11 cellular contexts compared by ENCODE assay signal in the genomic region with DNA sequence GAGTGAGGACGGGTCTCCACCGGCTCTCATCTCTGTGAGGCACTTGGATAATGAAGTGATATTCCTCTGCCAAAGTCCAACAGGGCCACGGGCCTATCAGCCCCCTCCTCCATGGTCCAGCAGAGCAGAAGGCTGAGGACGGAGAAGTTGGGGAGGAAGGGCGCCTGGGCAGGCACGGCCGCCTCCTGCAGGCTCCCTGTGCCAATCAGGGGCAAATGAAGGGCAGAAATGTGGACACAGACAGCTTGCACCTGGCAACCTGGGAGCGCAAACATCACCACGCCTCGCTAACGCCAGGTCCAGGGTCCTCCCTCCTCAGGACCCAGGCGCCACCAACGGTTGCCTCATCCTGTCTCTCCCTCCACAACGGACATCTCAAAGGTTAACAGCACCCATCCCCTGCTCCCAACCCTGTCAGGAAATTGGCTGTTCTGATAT. TPM values are rescaled to one million over a fixed set of nuclear protein-coding genes. Genes with fewer than 3 reads are reported as not detected.
DNase-seq lines count a peak whose midpoint lies in the region; ATAC-seq, FAIRE-seq and TF ChIP-seq lines count a peak whose summit lies in the region.
"Had no signal": no experiment of that assay in that cellular context is flagged by ENCODE, and none has a peak within 500 bp of the region (broad histone marks: within the 10 kb centered on the region; RNA-seq: fewer than 3 reads in every experiment).

No MANE protein-coding gene starts in this region.

- no peak overlapping the region for H2AFZ ChIP-seq in HepG2 (ENCODE audit: low read length)

- H3K27me3 ChIP-seq in HepG2 (ENCODE audit: control insufficient read depth in 1 of 2, insufficient read depth in 2 of 2, low read length in 2 of 2) (no peaks in the 10 kb centered on the region), tibial artery (no peaks in the 10 kb centered on the region)
- H3K27me3 ChIP-seq in effector memory CD4-positive, alpha-beta T cell (replicated peaks; ENCODE audit: control insufficient read depth, insufficient read depth, low read length, poor library complexity, severe bottlenecking) = no peaks in the 10 kb centered on the region

- peak; percentile 60 for ATAC-seq in HepG2

- no peak overlapping the region for H3K4me3 Mint-ChIP-seq in activated naive CD8-positive, alpha-beta T cell
- H3K4me3 Mint-ChIP-seq in activated naive CD8-positive, alpha-beta T cell treated with anti-CD3 and anti-CD28 coated beads for 36 hours = no peak overlapping the region

- H3K27ac ChIP-seq in HepG2 (ENCODE audit: extremely low read length, insufficient read depth, low read length) = peak overlapping the region; percentile 89
- peak overlapping the region; percentile 88 to 99 for H3K27ac ChIP-seq in tibial artery
- H3K27ac ChIP-seq in effector memory CD4-positive, alpha-beta T cell (ENCODE audit: insufficient read depth, low read length, poor library complexity, severe bottlenecking) = no peak overlapping the region

- TF ChIP-seq RAD21 in HepG2 (CRISPR knock-in tag; IDR thresholded peaks at IDR 0.05) = peak; percentile 64

- POLR2A ChIA-PET in HepG2 (lab: Yijun Ruan, JAX) = interaction anchor here (2.0 to 2.1 kb wide), 2 partner anchors 20 to 24 kb away, joined by 5 read pairs; no protein-coding TSS in a partner anchor

- peak overlapping the region; percentile 30; the same call in 1 of the 2 replicates for H3K9ac ChIP-seq in HepG2 (ENCODE audit: insufficient read depth, low read depth, low read length)

- TF ChIP-seq EP300 in HepG2 (IDR thresholded peaks at IDR 0.05; ENCODE audit: low read depth in 2 of 2, low read length in 2 of 2) (peak; percentile 75 to 90; a peak in 2 of 4 replicates), HepG2 (CRISPR knock-in tag; IDR thresholded peaks at IDR 0.05; ENCODE audit: borderline replicate concordance) (peak; percentile 63)

- H3K9me3 Mint-ChIP-seq in activated naive CD8-positive, alpha-beta T cell (ENCODE audit: low read depth) = no peaks in the 10 kb centered on the region
- H3K9me3 Mint-ChIP-seq in activated naive CD8-positive, alpha-beta T cell treated with anti-CD3 and anti-CD28 coated beads for 36 hours = no peaks in the 10 kb centered on the region

- intact Hi-C loops in HepG2 (cut with micrococcal nuclease; ENCODE audit: unreplicated experiment) = no loop called here
- intact Hi-C loops in tibial artery (cut with DNase I; ENCODE audit: low total_unique reads) = no loop called here

- H3K36me3 Mint-ChIP-seq in activated naive CD8-positive, alpha-beta T cell = peaks cover 10% of the 10 kb centered on the region
- H3K36me3 Mint-ChIP-seq in activated naive CD8-positive, alpha-beta T cell treated with anti-CD3 and anti-CD28 coated beads for 36 hours = peaks cover 23% of the 10 kb centered on the region

- TF ChIP-seq POLR2A in HepG2 (IDR thresholded peaks at IDR 0.05; ENCODE audit: insufficient read depth in 1 of 2, low read depth in 2 of 2, low read length in 2 of 2) = no peak
- no peak for TF ChIP-seq POLR2A in erythroblast (IDR thresholded peaks at IDR 0.05; ENCODE audit: low read length)

- peaks cover 15% of the 10 kb centered on the region for H4K20me1 ChIP-seq in HepG2 (ENCODE audit: insufficient read depth, low read length)

- peak; percentile 89 for FAIRE-seq in HepG2 (lab: Jason Lieb, UNC)

- peaks cover 4 to 34% of the 10 kb centered on the region in 2 experiments for H3K36me3 ChIP-seq in HepG2 (replicated peaks in 1 of 2; ENCODE audit: control insufficient read depth in 1 of 2, insufficient read depth in 2 of 2, low read length in 2 of 2)
- H3K36me3 ChIP-seq in tibial artery = peaks cover 2 to 7% (median 4%) of the 10 kb centered on the region in 3 donors
- H3K36me3 ChIP-seq in effector memory CD4-positive, alpha-beta T cell (ENCODE audit: control insufficient read depth, insufficient read depth, low read length) = peaks cover 6% of the 10 kb centered on the region

- H3K4me1 ChIP-seq in HepG2 (ENCODE audit: insufficient read depth, low read length) (peaks cover 76% of the 10 kb centered on the region), tibial artery (peaks cover 0 to 100% (median 97%) of the 10 kb centered on the region in 4 donors)
- peaks cover 82% of the 10 kb centered on the region for H3K4me1 ChIP-seq in effector memory CD4-positive, alpha-beta T cell (ENCODE audit: control insufficient read depth, insufficient read depth, low read length, poor library complexity, severe bottlenecking)

- no TSS peak for BruUV-seq in HepG2 (replicated peaks; lab: Mats Ljungman, UMichigan)

- H3K27ac Mint-ChIP-seq in activated naive CD8-positive, alpha-beta T cell = peak overlapping the region; percentile 5
- no peak overlapping the region for H3K27ac Mint-ChIP-seq in activated naive CD8-positive, alpha-beta T cell treated with anti-CD3 and anti-CD28 coated beads for 36 hours

- H3K4me1 Mint-ChIP-seq in activated naive CD8-positive, alpha-beta T cell (ENCODE audit: low read depth) = peaks cover 79% of the 10 kb centered on the region
- H3K4me1 Mint-ChIP-seq in activated naive CD8-positive, alpha-beta T cell treated with anti-CD3 and anti-CD28 coated beads for 36 hours = peaks cover 73% of the 10 kb centered on the region

- peak overlapping the region; percentile 52 for H3K4me2 ChIP-seq in HepG2 (ENCODE audit: low read depth, low read length)

- in situ Hi-C loops in HepG2 (cut with HindIII; ENCODE audit: extremely low pct_ligation_motif_present, low pct_unique_long_range_greater_than_20kb) = no loop called here

- H3K9me3 ChIP-seq in HepG2 (ENCODE audit: low read length) (no peaks in the 10 kb centered on the region), tibial artery (no peaks in the 10 kb centered on the region)
- no peaks in the 10 kb centered on the region for H3K9me3 ChIP-seq in effector memory CD4-positive, alpha-beta T cell (ENCODE audit: control insufficient read depth, low read length)

- H3K27me3 Mint-ChIP-seq in activated naive CD8-positive, alpha-beta T cell = no peaks in the 10 kb centered on the region
- no peaks in the 10 kb centered on the region for H3K27me3 Mint-ChIP-seq in activated naive CD8-positive, alpha-beta T cell treated with anti-CD3 and anti-CD28 coated beads for 36 hours

- CTCF ChIA-PET in HepG2 (lab: Yijun Ruan, JAX; ENCODE audit: low intra/inter-chr PET ratio, low total read pairs) = no interaction called here

- 16% methylated on average over 2 of the region's 14 CpGs for WGBS in HepG2 (ENCODE audit: low lambda C conversion rate)

- H3K79me2 ChIP-seq in HepG2 (ENCODE audit: insufficient read depth, low read length) = peaks cover 84% of the 10 kb centered on the region

- H3K4me3 ChIP-seq in HepG2 (replicated peaks in 1 of 3; ENCODE audit: insufficient read depth in 1 of 3, low read depth in 2 of 3, low read length in 3 of 3) = peak overlapping the region in 1 of 3 experiments; percentile 19; a peak in 1 of 6 replicates
- H3K4me3 ChIP-seq in tibial artery = no peak overlapping the region
- no peak overlapping the region for H3K4me3 ChIP-seq in effector memory CD4-positive, alpha-beta T cell (ENCODE audit: insufficient read depth, low read depth, low read length, poor library complexity, severe bottlenecking)

- TF ChIP-seq CTCF in HepG2 (CRISPR knock-in tag; IDR thresholded peaks at IDR 0.05) = peak; percentile 48; the same call in 1 of the 2 replicates
- TF ChIP-seq CTCF in tibial artery (IDR thresholded peaks at IDR 0.05) = no peak

- DNase-seq in activated naive CD8-positive, alpha-beta T cell treated with anti-CD3 and anti-CD28 coated beads for 36 hours = no peak
- DNase-seq in RPMI8226 (peak; percentile 30), HepG2 (ENCODE audit: low spot score) (peak; percentile 89), tibial artery (no peak), erythroblast (lab: John Stamatoyannopoulos, UW) (no peak), kidney glomerular epithelial cell (lab: John Stamatoyannopoulos, UW) (no peak)
- no peak for DNase-seq in effector memory CD4-positive, alpha-beta T cell
- DNase-seq: activated naive CD4-positive, alpha-beta T cell treated with Interleukin-2 at 50 U/mL for 16 hours; NCI-H2171 treated with DMSO at 0.1 percent for 48 hours; T-helper 9 cell had no signal

TF ChIP-seq in HepG2, 621 proteins besides CTCF, POLR2A, EP300 and RAD21 (continues in another document):
- TF ChIP-seq, protein P1, sequence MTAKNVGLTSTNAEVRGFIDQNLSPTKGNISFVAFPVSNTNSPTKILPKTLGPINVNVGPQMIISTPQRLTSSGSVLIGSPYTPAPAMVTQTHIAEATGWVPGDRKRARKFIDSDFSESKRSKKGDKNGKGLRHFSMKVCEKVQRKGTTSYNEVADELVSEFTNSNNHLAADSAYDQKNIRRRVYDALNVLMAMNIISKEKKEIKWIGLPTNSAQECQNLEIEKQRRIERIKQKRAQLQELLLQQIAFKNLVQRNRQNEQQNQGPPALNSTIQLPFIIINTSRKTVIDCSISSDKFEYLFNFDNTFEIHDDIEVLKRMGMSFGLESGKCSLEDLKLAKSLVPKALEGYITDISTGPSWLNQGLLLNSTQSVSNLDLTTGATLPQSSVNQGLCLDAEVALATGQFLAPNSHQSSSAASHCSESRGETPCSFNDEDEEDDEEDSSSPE (CRISPR knock-in tag; IDR thresholded peaks at IDR 0.05) = peak; percentile 52
- TF ChIP-seq MYC (CRISPR knock-in tag; IDR thresholded peaks at IDR 0.05; ENCODE audit: borderline replicate concordance) = peak; percentile 77

RNA-seq across cellular contexts. Expression of a gene that starts 24.3 kb away (rescaled TPM):
- 1 to 10 TPM; 9.0 to 9.4 TPM for total RNA-seq in activated naive CD8-positive, alpha-beta T cell treated with anti-CD3 and anti-CD28 coated beads for 36 hours
- 18.7 and 24.7 TPM in 2 replicates for total RNA-seq in HepG2 (2016; rRNA removed; fragmentation: Illumina TruSeq; extraction: Trizol)
- 3.3 TPM in 2 replicates for total RNA-seq in HepG2 (2016; cell fraction: cytosol; rRNA removed; fragmentation: Illumina TruSeq; extraction: Trizol; ENCODE audit: low read depth)
- total RNA-seq in HepG2 (2016; cell fraction: insoluble cytoplasmic fraction; rRNA removed; fragmentation: Illumina TruSeq; extraction: Trizol) = 17.7 and 26.0 TPM in 2 replicates
- 12.5 and 14.2 TPM in 2 replicates for total RNA-seq in HepG2 (2016; cell fraction: membrane; rRNA removed; fragmentation: Illumina TruSeq; extraction: Trizol)
- total RNA-seq in HepG2 (2016; cell fraction: nucleus; rRNA removed; fragmentation: Illumina TruSeq; extraction: Trizol) = 22.7 and 23.8 TPM in 2 replicates
- 15.8 and 17.4 TPM in 2 replicates for polyA plus RNA-seq in HepG2 (2011; rRNA removed)
- 15.1 and 16.9 TPM in 2 replicates for polyA plus RNA-seq in HepG2 (2011; cell fraction: cytosol; rRNA removed)
- polyA plus RNA-seq in HepG2 (2011; cell fraction: nucleus; rRNA removed) = 16.5 and 25.6 TPM in 2 replicates
- polyA plus RNA-seq in HepG2 (2012) = 5.6 and 8.5 TPM in 2 replicates
- polyA plus RNA-seq in HepG2 (2016; cell fraction: cytosol; fragmentation: Illumina TruSeq; extraction: Trizol; ENCODE audit: low read depth) = 1.4 and 2.1 TPM in 2 replicates
- polyA plus RNA-seq in HepG2 (2016; cell fraction: insoluble cytoplasmic fraction; fragmentation: Illumina TruSeq; extraction: Trizol; ENCODE audit: low read depth) = 15.7 and 17.1 TPM in 2 replicates
- polyA plus RNA-seq in HepG2 (2016; cell fraction: membrane; fragmentation: Illumina TruSeq; extraction: Trizol; ENCODE audit: low read depth) = 4.9 TPM in 2 replicates
- 40.0 and 43.9 TPM in 2 replicates for polyA plus RNA-seq in HepG2 (2016; cell fraction: nucleus; fragmentation: Illumina TruSeq; extraction: Trizol; ENCODE audit: insufficient read depth, low read depth)
- 38.7 and 47.8 TPM in 2 replicates for polyA minus RNA-seq in HepG2 (2011; rRNA and poly(A)+ RNA removed; ENCODE audit: low replicate concordance)
- 11.5 and 17.8 TPM in 2 replicates for polyA minus RNA-seq in HepG2 (2011; cell fraction: cytosol; rRNA and poly(A)+ RNA removed)
- polyA minus RNA-seq in HepG2 (2011; cell fraction: nucleus; rRNA and poly(A)+ RNA removed) = 14.8 and 26.3 TPM in 2 replicates

Comparison
In these comparisons a context has a peak if more than half of its experiments do, and no peak if none do; other contexts are left out.
1. DNase-seq: peak in RPMI8226 (single experiment) and HepG2 (single experiment); none in activated naive CD8-positive, alpha-beta T cell treated with anti-CD3 and anti-CD28 coated beads for 36 hours (single experiment), tibial artery (0 of 2), effector memory CD4-positive, alpha-beta T cell (0 of 3), erythroblast (0 of 2) and kidney glomerular epithelial cell (single experiment).